In genomic region chr4:139015948-139016451, GRCh38 we compare ENCODE assay signal across 8 cellular contexts. TPM values are rescaled to one million over a fixed set of nuclear protein-coding genes. Genes with fewer than 3 reads are reported as not detected.
A peak's percentile ranks its signal among the peaks of the same experiment; 100 is the strongest.
DNase-seq lines count a peak whose midpoint lies in the region; ATAC-seq, FAIRE-seq and TF ChIP-seq lines count a peak whose summit lies in the region.

No MANE protein-coding gene starts in this region.

- DNase-seq in AG10803 (ENCODE audit: low read depth) (peak; percentile 21), SK-N-MC (ENCODE audit: low read depth, low spot score) (no peak), K562 (ENCODE audit: extremely low read depth in 1 of 4, low spot score in 3 of 4) (peak in 2 of 4 experiments; percentile 56 to 63), keratinocyte (ENCODE audit: low read depth, low spot score) (no peak), NCI-H128 (lab: John Stamatoyannopoulos, UW; ENCODE audit: unreplicated experiment) (no peak)
- peak; percentile 25 to 41 (median 27) for DNase-seq in stimulated activated CD4-positive, alpha-beta T cell treated with anti-CD3 and anti-CD28 coated beads, Interleukin-12 subunit alpha, Interleukin-12 subunit beta, amount 100 ng/mL, for 48 hours (ENCODE audit: low read depth in 2 of 3, low spot score in 1 of 3)

- CTCF ChIA-PET in K562 (lab: Yijun Ruan, JAX; ENCODE audit: low intra/inter-chr PET ratio) = no interaction called here

- TF ChIP-seq POLR2A in K562 (conservative IDR thresholded peaks at IDR 0.05) = no peak

- FAIRE-seq in K562 (lab: Jason Lieb, UNC) (no peak), keratinocyte (lab: Jason Lieb, UNC) (no peak)

- H3K4me3 ChIP-seq in AG10803 (ENCODE audit: low read length) = peak overlapping the region; percentile 87
- peak overlapping the region; percentile 86 for H3K4me3 ChIP-seq in SK-N-MC
- peak overlapping the region; percentile 92 for H3K4me3 ChIP-seq in K562
- H3K4me3 ChIP-seq in keratinocyte (ENCODE audit: control insufficient read depth in 2 of 3, extremely low read depth in 1 of 3, insufficient read depth in 2 of 3, low read depth in 1 of 3, low read length in 3 of 3) = peak overlapping the region; percentile 58 to 96 (median 94)

- in situ Hi-C loops in K562 (cut with MboI) = no loop called here

- 0 out of 2 replicates have a peak, but pooled peaks cover 3% of the 10 kb centered on the region for H3K36me3 ChIP-seq in SK-N-MC (ENCODE audit: insufficient read depth, low read length)
- peaks cover 31% of the 10 kb centered on the region for H3K36me3 ChIP-seq in K562 (ENCODE audit: control insufficient read depth, insufficient read depth, low read length)
- H3K36me3 ChIP-seq in keratinocyte (ENCODE audit: control insufficient read depth in 2 of 2, extremely low read depth in 1 of 2, insufficient read depth in 2 of 2, low read length in 2 of 2) = peaks cover 2 to 5% of the 10 kb centered on the region in 2 experiments

- no TSS peak for BruUV-seq in K562 (replicated peaks; lab: Mats Ljungman, UMichigan)

- dilution Hi-C loops in keratinocyte (cut with MboI; ENCODE audit: extremely low pct_ligation_motif_present, low sequenced_read_pairs) = no loop called here

- no peak for TF ChIP-seq RAD21 in K562 (CRISPR knock-in tag; conservative IDR thresholded peaks at IDR 0.05 in 1 of 2, IDR thresholded peaks at IDR 0.05 in 1 of 2)

- ATAC-seq in GM18867 (IDR thresholded peaks at IDR 0.05; ENCODE audit: unreplicated experiment) (peak; percentile 44), HG03108 (IDR thresholded peaks at IDR 0.05; ENCODE audit: unreplicated experiment) (peak; percentile 33), K562 (peak; percentile 50)

- TF ChIP-seq CTCF in AG10803 (conservative IDR thresholded peaks at IDR 0.05; ENCODE audit: low read length) = no peak
- peak in 1 of 3 experiments; percentile 13; a peak in 1 of 6 replicates for TF ChIP-seq CTCF in K562 (IDR thresholded peaks at IDR 0.05 in 2 of 3, conservative IDR thresholded peaks at IDR 0.05 in 1 of 3; ENCODE audit: insufficient read depth in 2 of 3, low read depth in 1 of 3, low read length in 3 of 3)
- TF ChIP-seq CTCF in keratinocyte (optimal IDR thresholded peaks at IDR 0.05 in 1 of 3, IDR thresholded peaks at IDR 0.05 in 1 of 3, conservative IDR thresholded peaks at IDR 0.05 in 1 of 3; ENCODE audit: extremely low read depth in 1 of 3, insufficient read depth in 2 of 3, low read length in 3 of 3) = peak in 1 of 3 experiments; percentile 10

- TF ChIP-seq EP300 in K562 (IDR thresholded peaks at IDR 0.05; ENCODE audit: low read length) = no peak

- peaks cover 3% of the 10 kb centered on the region for H4K20me1 ChIP-seq in K562 (replicated peaks; ENCODE audit: control insufficient read depth, insufficient read depth, low read length)
- peaks cover 11% of the 10 kb centered on the region for H4K20me1 ChIP-seq in keratinocyte (ENCODE audit: control insufficient read depth, extremely low read depth, insufficient read depth, low read length)

- H3K9ac ChIP-seq in SK-N-MC (ENCODE audit: insufficient read length) = peak overlapping the region; percentile 95
- peak overlapping the region; percentile 83 to 98 for H3K9ac ChIP-seq in K562 (ENCODE audit: insufficient read depth in 1 of 2, low read depth in 2 of 2, low read length in 2 of 2)
- H3K9ac ChIP-seq in keratinocyte (ENCODE audit: control insufficient read depth, extremely low read depth, insufficient read depth, low read length) = peak overlapping the region; percentile 97

- peak overlapping the region; percentile 95 for H2AFZ ChIP-seq in K562 (ENCODE audit: low read depth, low read length)
- H2AFZ ChIP-seq in keratinocyte (ENCODE audit: control insufficient read depth, low read length) = peak overlapping the region; percentile 30

- intact Hi-C loops in K562 (cut with micrococcal nuclease) = loop anchor here (5.0 to 10.0 kb wide), 4 partner anchors 66 to 771 kb away; partner anchors contain the start of genes ELF2 and SLC7A11

- H3K4me1 ChIP-seq in K562 (replicated peaks in 1 of 2; ENCODE audit: control insufficient read depth in 2 of 2, insufficient read depth in 2 of 2, low read length in 2 of 2) (peaks cover 24 to 32% of the 10 kb centered on the region in 2 experiments; a peak in 4 of 5 replicates), keratinocyte (ENCODE audit: control insufficient read depth, extremely low read depth, insufficient read depth, low read length) (peaks cover 37% of the 10 kb centered on the region)

- H3K4me2 ChIP-seq in K562 (ENCODE audit: insufficient read depth, low read length) (peak overlapping the region; percentile 75), keratinocyte (ENCODE audit: control insufficient read depth, extremely low read depth, insufficient read depth, low read depth, low read length) (peak overlapping the region; percentile 88)

- H3K79me2 ChIP-seq in K562 (ENCODE audit: control insufficient read depth, insufficient read depth, low read length) (peaks cover 54% of the 10 kb centered on the region), keratinocyte (ENCODE audit: control insufficient read depth, insufficient read depth, low read length) (peaks cover 53% of the 10 kb centered on the region)

- H3K9me3 ChIP-seq in SK-N-MC (ENCODE audit: low read depth, low read length) (no peaks in the 10 kb centered on the region), K562 (replicated peaks; ENCODE audit: control insufficient read depth, insufficient read depth, low read depth, low read length) (no peaks in the 10 kb centered on the region), keratinocyte (ENCODE audit: control insufficient read depth, low read depth, low read length) (no peaks in the 10 kb centered on the region)

- no peaks in the 10 kb centered on the region for H3K27me3 ChIP-seq in K562 (ENCODE audit: control insufficient read depth in 2 of 2, insufficient read depth in 2 of 2, low read length in 2 of 2)
- no peaks in the 10 kb centered on the region for H3K27me3 ChIP-seq in keratinocyte (ENCODE audit: control insufficient read depth, extremely low read depth, insufficient read depth, low read length)

- peak overlapping the region; percentile 7; the same call in 1 of the 2 replicates for H3K27ac ChIP-seq in SK-N-MC
- H3K27ac ChIP-seq in K562 (ENCODE audit: extremely low read depth, low read depth, low read length) = peak overlapping the region; percentile 92
- peak overlapping the region; percentile 99 for H3K27ac ChIP-seq in keratinocyte (ENCODE audit: control insufficient read depth, insufficient read depth, low read length)

- H3K9me1 ChIP-seq in K562 (ENCODE audit: control insufficient read depth, insufficient read depth, low read length) = no peaks in the 10 kb centered on the region
- H3K9me1 ChIP-seq in keratinocyte (ENCODE audit: control insufficient read depth, extremely low read depth, insufficient read depth, low read length) = peaks cover 5% of the 10 kb centered on the region

- WGBS in K562 (ENCODE audit: insufficient coverage, low coverage, missing lambda C conversion rate) = 0% methylated on average over 46 of the region's 54 CpGs

- POLR2A ChIA-PET in K562 (lab: Yijun Ruan, JAX) = interaction anchor here (0.6 to 6.6 kb wide), 5 partner anchors 9 to 321 kb away, joined by 3 to 52 read pairs (median 4); no protein-coding TSS in a partner anchor

TF ChIP-seq in K562, 482 proteins besides CTCF, POLR2A, EP300 and RAD21 (continues in another document):
- no peak for TF ChIP-seq ZNF507 (tag; conservative IDR thresholded peaks at IDR 0.05)
- TF ChIP-seq NRF1 (conservative IDR thresholded peaks at IDR 0.05 in 1 of 2, IDR thresholded peaks at IDR 0.05 in 1 of 2) = peak in 1 of 2 experiments; percentile 4; a peak in 2 of 4 replicates
- no peak for TF ChIP-seq TAF1 (IDR thresholded peaks at IDR 0.05; ENCODE audit: control insufficient read depth, extremely low read depth, insufficient read depth, low read length, severe bottlenecking)
- no peak for TF ChIP-seq ZBED1 (IDR thresholded peaks at IDR 0.05)
- TF ChIP-seq ZNF431 (CRISPR knock-in tag; IDR thresholded peaks at IDR 0.05) = no peak

RNA-seq across cellular contexts. Expression of gene NOCT, which starts 0.4 kb away (rescaled TPM):
- 19.8 and 26.9 TPM in 2 replicates for total RNA-seq in K562 (2011; cell fraction: chromatin; rRNA removed; ENCODE audit: low replicate concordance)
- total RNA-seq in K562 (2011; cell fraction: nucleolus; rRNA removed) = 23.4 and 23.7 TPM in 2 replicates
- total RNA-seq in K562 (2011; cell fraction: nucleoplasm; rRNA removed) = 13.3 and 19.2 TPM in 2 replicates
- total RNA-seq in K562 (2014; rRNA removed) (12.9 and 20.5 TPM in 2 replicates), K562 (2014; rRNA removed; fragmentation: Illumina TruSeq; extraction: Trizol) (16.8 and 18.5 TPM in 2 replicates), K562 (2015; rRNA removed; fragmentation: Illumina TruSeq; extraction: Trizol) (12.0 and 13.2 TPM in 2 replicates), K562 (2021) (20.2 and 24.1 TPM in 2 replicates)
- polyA plus RNA-seq in K562 (2011; rRNA removed) (3.8 and 6.8 TPM in 2 replicates), K562 (2014; fragmentation: Illumina TruSeq; extraction: Trizol) (9.8 and 11.1 TPM in 2 replicates), K562 (2014; fragmentation: Nextera tagmentation; extraction: Ambion mirVana) (1 to 10 TPM; 1.3 to 2.8 TPM), K562 (2014; rRNA removed) (4.0 and 5.1 TPM in 2 replicates), keratinocyte (12.6 to 25.9 TPM (median 14.0 TPM) in 3 replicates)
- polyA plus RNA-seq in K562 (2011; cell fraction: cytosol; rRNA removed) = 4.2 and 6.7 TPM in 2 replicates
- 5.9 and 7.8 TPM in 2 replicates for polyA plus RNA-seq in K562 (2011; cell fraction: nucleus; rRNA removed)
- polyA plus RNA-seq in K562 (2012) = 7.7 and 8.4 TPM in 2 replicates
- polyA minus RNA-seq in K562 (2011; rRNA and poly(A)+ RNA removed) = 14.4 and 18.4 TPM in 2 replicates
- 18.7 and 20.3 TPM in 2 replicates for polyA minus RNA-seq in K562 (2011; cell fraction: cytosol; rRNA and poly(A)+ RNA removed)
- 6.2 and 7.7 TPM in 2 replicates for polyA minus RNA-seq in K562 (2011; cell fraction: nucleus; rRNA and poly(A)+ RNA removed)
- 7.3 TPM for polyA plus RNA-seq in keratinocyte (2011; ENCODE audit: low read depth)
- 12.0 and 18.6 TPM in 2 replicates for polyA plus RNA-seq in keratinocyte (2011; cell fraction: cytosol; rRNA removed)
- polyA plus RNA-seq in keratinocyte (2011; cell fraction: nucleus; rRNA removed) = 34.7 and 42.0 TPM in 2 replicates
- polyA plus RNA-seq in keratinocyte (2012; ENCODE audit: low replicate concordance) = 23.3 and 40.5 TPM in 2 replicates
- polyA minus RNA-seq in keratinocyte = 47.5 to 94.3 TPM (median 49.5 TPM) in 3 replicates
- polyA minus RNA-seq in keratinocyte (2011; cell fraction: cytosol; rRNA and poly(A)+ RNA removed) = 51.2 TPM
- polyA minus RNA-seq in keratinocyte (2011; cell fraction: nucleus; rRNA and poly(A)+ RNA removed) = 68.3 and 112 TPM in 2 replicates

Comparison
In these comparisons a context has a peak if more than half of its experiments do, and no peak if none do; other contexts are left out.
1. DNase-seq: peak in AG10803 (single experiment) and stimulated activated CD4-positive, alpha-beta T cell treated with anti-CD3 and anti-CD28 coated beads, Interleukin-12 subunit alpha, Interleukin-12 subunit beta, amount 100 ng/mL, for 48 hours (3 of 3); none in SK-N-MC (single experiment), keratinocyte (single experiment) and NCI-H128 (single experiment).
2. H3K27ac ChIP-seq: peak in every context shown above with its lines; median percentile 99 in keratinocyte; 92 in K562; 7 in SK-N-MC.
3. Peak in every context shown above with its lines, with median percentiles within 50 percentile points of each other: H3K4me3 ChIP-seq, ATAC-seq and H3K9ac ChIP-seq.